Comparison of ENCODE assay signal across 8 cellular contexts in genomic region chr17:80773243-80773991, GRCh38.
A peak's percentile ranks its signal among the peaks of the same experiment; 100 is the strongest.
DNase-seq lines count a peak whose midpoint lies in the region; ATAC-seq, FAIRE-seq and TF ChIP-seq lines count a peak whose summit lies in the region.

No MANE protein-coding gene starts in this region.

- SMC1A ChIA-PET in GM12878 (lab: Charles Lee; ENCODE audit: uncharacterized antibody, unreplicated experiment), result interaction anchor here (0.7 to 1.2 kb wide), 3 partner anchors 11 to 59 kb away, joined by 3 to 5 read pairs (median 3); no protein-coding TSS in a partner anchor

- peak; percentile 19; the same call in 1 of the 2 replicates for TF ChIP-seq RAD21 in GM12878 (IDR thresholded peaks at IDR 0.05; ENCODE audit: insufficient read depth, low read depth, low read length)

- FAIRE-seq in GM12878 (lab: Jason Lieb, UNC), result no peak

- RAD21 ChIA-PET in GM12878 (lab: Charles Lee; ENCODE audit: unreplicated experiment), result interaction anchor here (0.6 to 1.6 kb wide), 3 partner anchors 83 to 346 kb away, joined by 3 to 4 read pairs (median 3); no protein-coding TSS in a partner anchor

- H3K4me1 ChIP-seq in GM12878 (ENCODE audit: control insufficient read depth, insufficient read depth, low read length), result peaks cover 26% of the 10 kb centered on the region

- no peak for TF ChIP-seq POLR2A in GM12878 (IDR thresholded peaks at IDR 0.05; ENCODE audit: low read depth, low read length)

- H4K20me1 ChIP-seq in GM12878 (ENCODE audit: control insufficient read depth, insufficient read depth), result no peaks in the 10 kb centered on the region

- H2AFZ ChIP-seq in GM12878 (ENCODE audit: control insufficient read depth, low read depth, low read length), result no peak overlapping the region

- H3K9ac ChIP-seq in GM12878 (ENCODE audit: control insufficient read depth, insufficient read depth, low read length), result no peak overlapping the region

- no peaks in the 10 kb centered on the region for H3K79me2 ChIP-seq in GM12878 (ENCODE audit: control insufficient read depth, insufficient read depth, low read length)

- TF ChIP-seq EP300 in GM12878 (IDR thresholded peaks at IDR 0.05; ENCODE audit: borderline replicate concordance in 1 of 2, control insufficient read depth in 1 of 2, low read depth in 2 of 2, low read length in 2 of 2), result no peak

- CTCF ChIA-PET in BJ (lab: Yijun Ruan, JAX) (interaction anchor here (0.5 to 1.5 kb wide), 3 partner anchors 15 to 118 kb away, joined by 3 read pairs; no protein-coding TSS in a partner anchor), GM12878 (lab: Yijun Ruan, JAX) (interaction anchor here (1.4 to 3.0 kb wide), 2 partner anchors 17 to 36 kb away, joined by 6 to 10 read pairs; no protein-coding TSS in a partner anchor)

- H3K27ac ChIP-seq in GM12878 (ENCODE audit: control insufficient read depth, insufficient read depth), result no peak overlapping the region

- no peaks in the 10 kb centered on the region for H3K9me3 ChIP-seq in GM12878 (replicated peaks; ENCODE audit: control insufficient read depth, insufficient read depth, low read length)

- intact Hi-C loops in GM12878 (cut with micrococcal nuclease; ENCODE audit: unreplicated experiment), result no loop called here

- H3K36me3 ChIP-seq in BJ (ENCODE audit: control insufficient read depth, insufficient read depth, low read length), result peaks cover 1% of the 10 kb centered on the region
- H3K36me3 ChIP-seq in GM12878 (ENCODE audit: control insufficient read depth in 2 of 2, insufficient read depth in 2 of 2, low read length in 1 of 2), result peaks cover 4 to 7% of the 10 kb centered on the region in 2 experiments; a peak in 3 of 4 replicates

- no peak for DNase-seq in BJ (ENCODE audit: low read depth)
- peak; percentile 28 to 39 for DNase-seq in Kasumi-1 (lab: John Stamatoyannopoulos, UW)
- DNase-seq in GM12878 (ENCODE audit: low read depth, low spot score), result no peak
- DNase-seq in mucosa of gallbladder (ENCODE audit: low spot score), result peak; percentile 50
- DNase-seq in NCI-H748 (lab: John Stamatoyannopoulos, UW; ENCODE audit: unreplicated experiment), result no peak
- no peak for DNase-seq in OCI-M1 (lab: John Stamatoyannopoulos, UW)

- H3K4me2 ChIP-seq in GM12878 (ENCODE audit: control insufficient read depth, insufficient read depth), result no peak overlapping the region

- in situ Hi-C loops in GM12878 (cut with MboI), result no loop called here

- TF ChIP-seq CTCF in BJ (IDR thresholded peaks at IDR 0.05; ENCODE audit: insufficient read depth, low read depth, low read length) (peak; percentile 29), GM12878 (IDR thresholded peaks at IDR 0.05 in 2 of 3, conservative IDR thresholded peaks at IDR 0.05 in 1 of 3; ENCODE audit: control insufficient read depth in 2 of 3, extremely low read depth in 1 of 3, insufficient read depth in 1 of 3, low read depth in 3 of 3, low read length in 3 of 3) (peak in 2 of 3 experiments; percentile 7 to 20; a peak in 1 of 6 replicates)

- no peak overlapping the region for H3K4me3 ChIP-seq in BJ (ENCODE audit: low read depth, low read length)
- no peak overlapping the region for H3K4me3 ChIP-seq in GM12878

- no TSS peak for BruUV-seq in GM12878 (replicated peaks; lab: Mats Ljungman, UMichigan)

- WGBS in GM12878 (ENCODE audit: insufficient coverage, insufficient replicate concordance, low lambda C conversion rate, missing lambda C conversion rate), result 84% methylated on average over 19 of the region's 19 CpGs

- POLR2A ChIA-PET in BJ (lab: Charles Lee) (no interaction called here), GM12878 (lab: Charles Lee) (no interaction called here)

- H3K27me3 ChIP-seq in BJ (ENCODE audit: control insufficient read depth, insufficient read depth, low read length) (no peaks in the 10 kb centered on the region), GM12878 (replicated peaks in 1 of 2; ENCODE audit: control insufficient read depth in 2 of 2, insufficient read depth in 2 of 2, low read length in 1 of 2) (no peaks in the 10 kb centered on the region)

- peak; percentile 19; the same call in 1 of the 3 replicates for ATAC-seq in GM12878
- ATAC-seq in HG03460 (IDR thresholded peaks at IDR 0.05; ENCODE audit: unreplicated experiment), result no peak
- ATAC-seq in GM19455 (IDR thresholded peaks at IDR 0.05; ENCODE audit: unreplicated experiment), result no peak

TF ChIP-seq in GM12878, 131 proteins besides CTCF, POLR2A, EP300 and RAD21:
- TF ChIP-seq BHLHE40 (IDR thresholded peaks at IDR 0.05; ENCODE audit: borderline replicate concordance in 1 of 2, low read depth in 2 of 2, low read length in 1 of 2), result no peak
- TF ChIP-seq, protein P1, sequence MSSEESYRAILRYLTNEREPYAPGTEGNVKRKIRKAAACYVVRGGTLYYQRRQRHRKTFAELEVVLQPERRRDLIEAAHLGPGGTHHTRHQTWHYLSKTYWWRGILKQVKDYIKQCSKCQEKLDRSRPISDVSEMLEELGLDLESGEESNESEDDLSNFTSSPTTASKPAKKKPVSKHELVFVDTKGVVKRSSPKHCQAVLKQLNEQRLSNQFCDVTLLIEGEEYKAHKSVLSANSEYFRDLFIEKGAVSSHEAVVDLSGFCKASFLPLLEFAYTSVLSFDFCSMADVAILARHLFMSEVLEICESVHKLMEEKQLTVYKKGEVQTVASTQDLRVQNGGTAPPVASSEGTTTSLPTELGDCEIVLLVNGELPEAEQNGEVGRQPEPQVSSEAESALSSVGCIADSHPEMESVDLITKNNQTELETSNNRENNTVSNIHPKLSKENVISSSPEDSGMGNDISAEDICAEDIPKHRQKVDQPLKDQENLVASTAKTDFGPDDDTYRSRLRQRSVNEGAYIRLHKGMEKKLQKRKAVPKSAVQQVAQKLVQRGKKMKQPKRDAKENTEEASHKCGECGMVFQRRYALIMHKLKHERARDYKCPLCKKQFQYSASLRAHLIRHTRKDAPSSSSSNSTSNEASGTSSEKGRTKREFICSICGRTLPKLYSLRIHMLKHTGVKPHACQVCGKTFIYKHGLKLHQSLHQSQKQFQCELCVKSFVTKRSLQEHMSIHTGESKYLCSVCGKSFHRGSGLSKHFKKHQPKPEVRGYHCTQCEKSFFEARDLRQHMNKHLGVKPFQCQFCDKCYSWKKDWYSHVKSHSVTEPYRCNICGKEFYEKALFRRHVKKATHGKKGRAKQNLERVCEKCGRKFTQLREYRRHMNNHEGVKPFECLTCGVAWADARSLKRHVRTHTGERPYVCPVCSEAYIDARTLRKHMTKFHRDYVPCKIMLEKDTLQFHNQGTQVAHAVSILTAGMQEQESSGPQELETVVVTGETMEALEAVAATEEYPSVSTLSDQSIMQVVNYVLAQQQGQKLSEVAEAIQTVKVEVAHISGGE (CRISPR knock-in tag; IDR thresholded peaks at IDR 0.05), result no peak
- TF ChIP-seq CBX3 (IDR thresholded peaks at IDR 0.05; ENCODE audit: borderline replicate concordance, low read depth), result no peak
- peak; percentile 65 for TF ChIP-seq MEF2B (IDR thresholded peaks at IDR 0.05; ENCODE audit: partially characterized antibody, poor library complexity, severe bottlenecking)

Comparison
In these comparisons a context has a peak if more than half of its experiments do, and no peak if none do; other contexts are left out.
1. DNase-seq: peak in Kasumi-1 (2 of 2) and mucosa of gallbladder (single experiment); none in BJ (single experiment), GM12878 (single experiment), NCI-H748 (single experiment) and OCI-M1 (single experiment).